17 cellular contexts compared by ENCODE assay signal in genomic region chr4:120139392-120139791, GRCh38.
"Had no signal": no experiment of that assay in that cellular context is flagged by ENCODE, and none has a peak within 500 bp of the region (broad histone marks: within the 10 kb centered on the region; RNA-seq: fewer than 3 reads in every experiment).

No MANE protein-coding gene starts in this region.

- DNase-seq: activated CD4-positive, alpha-beta T cell treated with anti-CD3 and anti-CD28 coated beads for 36 hours; activated CD4-positive, alpha-beta T cell treated with anti-CD3 and anti-CD28 coated beads, Interleukin-2, amount 50 U/mL, for 48 hours; glutamatergic neuron; hypothalamus; islet precursor cell; midbrain; occipital lobe; stimulated activated CD4-positive, alpha-beta T cell treated with anti-CD3 and anti-CD28 coated beads, Interleukin-12 subunit alpha, Interleukin-12 subunit beta, amount 100 ng/mL, for 4 hours; stimulated activated CD4-positive, alpha-beta T cell treated with anti-CD3 and anti-CD28 coated beads, Interleukin-1b, Interleukin-23, amount 100 ng/mL, for 48 hours; stimulated activated CD8-positive, alpha-beta memory T cell treated with anti-CD3 and anti-CD28 coated beads, Interleukin-4, amount 100 ng/mL, for 48 hours; stimulated activated naive CD4-positive, alpha-beta T cell; upper lobe of right lung had no signal

- H3K4me3 Mint-ChIP-seq: activated CD4-positive, alpha-beta T cell treated with anti-CD3 and anti-CD28 coated beads for 36 hours; activated naive CD8-positive, alpha-beta T cell; activated T-helper 1 cell treated with anti-CD3 and anti-CD28 coated beads, Interleukin-12 subunit alpha, Interleukin-12 subunit beta, Interleukin-2, Interleukin-4 antibody, amounts not matched to agents 30 ng/mL and 10 ng/mL and 1 ng/mL, durations not matched to agents 14 hours and 24 hours and 36 hours; brain; central memory CD8-positive, alpha-beta T cell had no signal

- H3K9me3 Mint-ChIP-seq: activated T-helper 1 cell treated with anti-CD3 and anti-CD28 coated beads, Interleukin-12 subunit alpha, Interleukin-12 subunit beta, Interleukin-2, Interleukin-4 antibody, amounts not matched to agents 30 ng/mL and 10 ng/mL and 1 ng/mL, durations not matched to agents 14 hours and 24 hours and 36 hours; central memory CD8-positive, alpha-beta T cell had no signal

- H3K27ac Mint-ChIP-seq: activated CD4-positive, alpha-beta T cell treated with anti-CD3 and anti-CD28 coated beads for 36 hours; activated naive CD8-positive, alpha-beta T cell; activated T-helper 1 cell treated with anti-CD3 and anti-CD28 coated beads, Interleukin-12 subunit alpha, Interleukin-12 subunit beta, Interleukin-2, Interleukin-4 antibody, amounts not matched to agents 30 ng/mL and 10 ng/mL and 1 ng/mL, durations not matched to agents 14 hours and 24 hours and 36 hours; brain had no signal

- H3K27ac ChIP-seq: coronary artery, upper lobe of right lung had no signal

- H3K4me1 Mint-ChIP-seq: activated CD4-positive, alpha-beta T cell treated with anti-CD3 and anti-CD28 coated beads for 36 hours; brain; central memory CD8-positive, alpha-beta T cell had no signal

- H3K36me3 Mint-ChIP-seq: activated naive CD8-positive, alpha-beta T cell; brain had no signal

- H3K27me3 ChIP-seq: upper lobe of right lung had no signal

- H3K4me3 ChIP-seq: coronary artery, upper lobe of right lung had no signal

- H3K9me3 ChIP-seq: upper lobe of right lung had no signal

- H3K36me3 ChIP-seq: upper lobe of right lung had no signal

- ATAC-seq: activated CD4-positive, alpha-beta T cell treated with anti-CD3 and anti-CD28 coated beads for 36 hours; upper lobe of right lung had no signal

- H3K4me1 ChIP-seq: upper lobe of right lung had no signal
